ENCODE assay signal across 2 cellular contexts in genomic region chr17:76017481-76018339, GRCh38.
TF ChIP-seq lines count a peak whose summit lies in the region.

No MANE protein-coding gene starts in this region.

TF ChIP-seq in K562, 482 proteins besides CTCF, POLR2A, EP300 and RAD21:
- TF ChIP-seq JUN (IDR thresholded peaks at IDR 0.05; ENCODE audit: borderline replicate concordance, low read depth, low read length) = no peak
- TF ChIP-seq JUN (CRISPR knock-in tag; IDR thresholded peaks at IDR 0.05; ENCODE audit: borderline replicate concordance) = no peak
- 0 out of 2 replicates have a peak, but pooled peaks have one; percentile 34 for TF ChIP-seq NFIC (IDR thresholded peaks at IDR 0.05)

TF ChIP-seq in GM12891, 5 proteins besides CTCF, POLR2A, EP300 and RAD21:
- no peak for TF ChIP-seq SPI1 (IDR thresholded peaks at IDR 0.05; ENCODE audit: low read depth, low read length)
TF ChIP-seq in GM12891: peak in this region for 0.
